Comparison of ENCODE assay signal across 1 cellular context in the genomic region with DNA sequence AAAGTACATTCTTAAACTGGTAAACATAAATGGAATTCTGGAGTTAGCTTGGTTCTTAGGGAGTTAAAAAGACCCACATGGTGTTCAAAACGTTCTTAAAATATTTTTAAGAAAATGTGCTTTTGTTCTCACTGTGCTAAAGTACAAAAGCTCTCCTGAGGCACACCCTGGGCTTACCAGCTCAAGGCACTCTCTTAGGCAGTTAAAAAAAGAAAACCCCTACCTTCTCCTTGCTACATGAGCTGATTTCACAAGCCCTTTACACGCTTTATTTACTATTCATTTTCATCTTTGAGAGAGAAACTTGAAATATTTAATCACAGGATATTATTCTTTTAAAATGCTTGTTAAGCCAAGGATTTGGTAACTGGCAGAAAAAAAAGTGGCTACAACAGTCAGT.
TF ChIP-seq lines count a peak whose summit lies in the region.

No MANE protein-coding gene starts in this region.

TF ChIP-seq in SK-N-SH, 30 proteins besides CTCF, POLR2A, EP300 and RAD21 (continued from another document):
- TF ChIP-seq, protein P1, sequence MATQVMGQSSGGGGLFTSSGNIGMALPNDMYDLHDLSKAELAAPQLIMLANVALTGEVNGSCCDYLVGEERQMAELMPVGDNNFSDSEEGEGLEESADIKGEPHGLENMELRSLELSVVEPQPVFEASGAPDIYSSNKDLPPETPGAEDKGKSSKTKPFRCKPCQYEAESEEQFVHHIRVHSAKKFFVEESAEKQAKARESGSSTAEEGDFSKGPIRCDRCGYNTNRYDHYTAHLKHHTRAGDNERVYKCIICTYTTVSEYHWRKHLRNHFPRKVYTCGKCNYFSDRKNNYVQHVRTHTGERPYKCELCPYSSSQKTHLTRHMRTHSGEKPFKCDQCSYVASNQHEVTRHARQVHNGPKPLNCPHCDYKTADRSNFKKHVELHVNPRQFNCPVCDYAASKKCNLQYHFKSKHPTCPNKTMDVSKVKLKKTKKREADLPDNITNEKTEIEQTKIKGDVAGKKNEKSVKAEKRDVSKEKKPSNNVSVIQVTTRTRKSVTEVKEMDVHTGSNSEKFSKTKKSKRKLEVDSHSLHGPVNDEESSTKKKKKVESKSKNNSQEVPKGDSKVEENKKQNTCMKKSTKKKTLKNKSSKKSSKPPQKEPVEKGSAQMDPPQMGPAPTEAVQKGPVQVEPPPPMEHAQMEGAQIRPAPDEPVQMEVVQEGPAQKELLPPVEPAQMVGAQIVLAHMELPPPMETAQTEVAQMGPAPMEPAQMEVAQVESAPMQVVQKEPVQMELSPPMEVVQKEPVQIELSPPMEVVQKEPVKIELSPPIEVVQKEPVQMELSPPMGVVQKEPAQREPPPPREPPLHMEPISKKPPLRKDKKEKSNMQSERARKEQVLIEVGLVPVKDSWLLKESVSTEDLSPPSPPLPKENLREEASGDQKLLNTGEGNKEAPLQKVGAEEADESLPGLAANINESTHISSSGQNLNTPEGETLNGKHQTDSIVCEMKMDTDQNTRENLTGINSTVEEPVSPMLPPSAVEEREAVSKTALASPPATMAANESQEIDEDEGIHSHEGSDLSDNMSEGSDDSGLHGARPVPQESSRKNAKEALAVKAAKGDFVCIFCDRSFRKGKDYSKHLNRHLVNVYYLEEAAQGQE (IDR thresholded peaks at IDR 0.05; ENCODE audit: low read depth, low read length): no peak
- no peak for TF ChIP-seq FOXJ3 (CRISPR knock-in tag; IDR thresholded peaks at IDR 0.05)
- no peak for TF ChIP-seq NRF1 (IDR thresholded peaks at IDR 0.05; ENCODE audit: low read depth, low read length)
- no peak for TF ChIP-seq MXI1 (IDR thresholded peaks at IDR 0.05; ENCODE audit: low read depth, low read length)
- TF ChIP-seq GATA2 (CRISPR knock-in tag; IDR thresholded peaks at IDR 0.05): no peak
- TF ChIP-seq ZBTB33 (IDR thresholded peaks at IDR 0.05; ENCODE audit: borderline replicate concordance, low read depth): no peak
- no peak for TF ChIP-seq CHD2 (IDR thresholded peaks at IDR 0.05; ENCODE audit: low read length, partially characterized antibody)
- TF ChIP-seq USF2 (IDR thresholded peaks at IDR 0.05; ENCODE audit: borderline replicate concordance, low read depth, low read length): no peak
- TF ChIP-seq SMC3 (IDR thresholded peaks at IDR 0.05; ENCODE audit: low read depth, low read length): no peak
- TF ChIP-seq ELF1 (IDR thresholded peaks at IDR 0.05): no peak
- TF ChIP-seq, protein P2, sequence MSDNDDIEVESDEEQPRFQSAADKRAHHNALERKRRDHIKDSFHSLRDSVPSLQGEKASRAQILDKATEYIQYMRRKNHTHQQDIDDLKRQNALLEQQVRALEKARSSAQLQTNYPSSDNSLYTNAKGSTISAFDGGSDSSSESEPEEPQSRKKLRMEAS (IDR thresholded peaks at IDR 0.05; ENCODE audit: low read depth): no peak
